8 cellular contexts compared by ENCODE assay signal in genomic region chr2:119641562-119642258, GRCh38. TPM values are rescaled to one million over a fixed set of nuclear protein-coding genes. Genes with fewer than 3 reads are reported as not detected.
DNase-seq lines count a peak whose midpoint lies in the region; ATAC-seq, FAIRE-seq and TF ChIP-seq lines count a peak whose summit lies in the region.

No MANE protein-coding gene starts in this region.

- no peak overlapping the region for H2AK5ac ChIP-seq in H9 (ENCODE audit: insufficient read length, low read length)

- no peak overlapping the region for H2BK15ac ChIP-seq in H9 (ENCODE audit: low read depth, low read length)

- H3K4me3 ChIP-seq in MG63 (no peak overlapping the region), pancreas (no peak overlapping the region), tibial nerve (no peak overlapping the region)

- H4K5ac ChIP-seq in H9 (ENCODE audit: insufficient read length, low read depth, low read length), result no peak overlapping the region

- H3K27ac ChIP-seq in H9 (ENCODE audit: insufficient read length, low read depth, low read length) (no peak overlapping the region), pancreas (no peak overlapping the region), tibial nerve (no peak overlapping the region)

- no peaks in the 10 kb centered on the region; the same call in 1 of the 2 replicates for H3K4me1 ChIP-seq in H9 (ENCODE audit: insufficient read depth, low read length)
- peaks cover 0 to 8% (median 0%) of the 10 kb centered on the region in 3 donors for H3K4me1 ChIP-seq in pancreas
- peaks cover 0 to 15% (median 0%) of the 10 kb centered on the region in 4 donors for H3K4me1 ChIP-seq in tibial nerve

- H3K36me3 Mint-ChIP-seq in H9 (ENCODE audit: insufficient read depth in 1 of 3, low read depth in 3 of 3), result no peaks in the 10 kb centered on the region

- no peak overlapping the region for H3K56ac ChIP-seq in H9 (ENCODE audit: insufficient read length, low read depth, low read length)

- H3K9ac ChIP-seq in H9 (ENCODE audit: extremely low read depth, insufficient read length, low read length), result no peak overlapping the region

- TF ChIP-seq POLR2A in tibial nerve (IDR thresholded peaks at IDR 0.05), result no peak

- no peak overlapping the region for H3K27ac Mint-ChIP-seq in H9

- H3K36me3 ChIP-seq in MG63 (no peaks in the 10 kb centered on the region), pancreas (no peaks in the 10 kb centered on the region), tibial nerve (no peaks in the 10 kb centered on the region)

- FAIRE-seq in pancreas (lab: Jason Lieb, UNC), result no peak

- H2BK5ac ChIP-seq in H9 (ENCODE audit: insufficient read length, low read length), result no peak overlapping the region

- no peak overlapping the region for H3K4me2 ChIP-seq in H9 (ENCODE audit: insufficient read depth, insufficient read length, low read length)

- H4K20me1 ChIP-seq in H9 (ENCODE audit: control insufficient read depth, insufficient read depth, insufficient read length), result no peaks in the 10 kb centered on the region

- ATAC-seq in pancreas, result peak; percentile 79 to 93 (median 92)

- no peaks in the 10 kb centered on the region; a peak in 1 of 5 replicates for H3K9me3 Mint-ChIP-seq in H9

- H3K23ac ChIP-seq in H9 (ENCODE audit: insufficient read length, low read depth, low read length), result no peak overlapping the region

- H3K4ac ChIP-seq in H9 (ENCODE audit: low read depth, low read length), result no peak overlapping the region

- H2BK120ac ChIP-seq in H9 (ENCODE audit: low read depth, low read length, poor library complexity, severe bottlenecking), result no peak overlapping the region

- no peaks in the 10 kb centered on the region for H3K79me1 ChIP-seq in H9 (ENCODE audit: insufficient read depth, low read depth, low read length, poor library complexity, severe bottlenecking)

- H2BK20ac ChIP-seq in H9 (ENCODE audit: low read depth, low read length, poor library complexity, severe bottlenecking), result no peak overlapping the region

- no peak overlapping the region for H4K91ac ChIP-seq in H9 (ENCODE audit: insufficient read length, low read depth, low read length)

- DNase-seq in GM04503 (ENCODE audit: low read depth) (peak; percentile 20), H9 (peak; percentile 87), MG63 (peak; percentile 61), SK-N-DZ (ENCODE audit: low spot score) (peak; percentile 65), germinal center (ENCODE audit: low spot score) (peak; percentile 82), pancreas (peak; percentile 47 to 84 (median 70)), tibial nerve (ENCODE audit: low spot score in 2 of 2) (peak; percentile 33 to 69)
- peak; percentile 80 for DNase-seq in activated naive CD4-positive, alpha-beta T cell treated with Interleukin-2 at 50 U/mL for 16 hours

- intact Hi-C loops in pancreas (cut with DNase I), result no loop called here

- H3K79me2 ChIP-seq in H9 (ENCODE audit: insufficient read depth, low read length), result no peaks in the 10 kb centered on the region

- H3K27me3 ChIP-seq in H9 (ENCODE audit: insufficient read depth, low read length) (no peaks in the 10 kb centered on the region), MG63 (no peaks in the 10 kb centered on the region), pancreas (no peaks in the 10 kb centered on the region), tibial nerve (no peaks in the 10 kb centered on the region)

- H3K14ac ChIP-seq in H9 (ENCODE audit: insufficient read depth, low read length), result no peak overlapping the region

- no peak overlapping the region for H2BK12ac ChIP-seq in H9 (ENCODE audit: insufficient read length, low read depth, low read length)

- H3K4me1 Mint-ChIP-seq in H9, result peaks cover 12 to 15% of the 10 kb centered on the region in 2 experiments

- H3K27me3 Mint-ChIP-seq in H9 (ENCODE audit: low read depth), result peaks cover 33% of the 10 kb centered on the region

- H3K9me3 ChIP-seq in H9 (ENCODE audit: control insufficient read depth, low read depth, low read length) (no peaks in the 10 kb centered on the region), MG63 (no peaks in the 10 kb centered on the region), pancreas (no peaks in the 10 kb centered on the region), tibial nerve (no peaks in the 10 kb centered on the region)

- no peak for TF ChIP-seq EP300 in tibial nerve (IDR thresholded peaks at IDR 0.05)

- H3K23me2 ChIP-seq in H9 (ENCODE audit: insufficient read length, low read depth, low read length, poor library complexity, severe bottlenecking), result no peaks in the 10 kb centered on the region

- H3K18ac ChIP-seq in H9 (ENCODE audit: insufficient read length, low read depth, low read length), result no peak overlapping the region

- H4K8ac ChIP-seq in H9 (replicated peaks; ENCODE audit: insufficient read length, low read depth, low read length), result no peak overlapping the region

- WGBS in H9 (ENCODE audit: extremely low coverage, insufficient read length, low lambda C conversion rate), result no CpG with 5 or more reads among the region's 17 CpGs
- 5% methylated on average over 17 of the region's 17 CpGs for WGBS in pancreas, 2 donors
- WGBS in tibial nerve, 2 donors, result 9% methylated on average over 17 of the region's 17 CpGs

- H3K4me3 Mint-ChIP-seq in H9, result no peak overlapping the region

- no peak overlapping the region for H3T11ph ChIP-seq in H9 (ENCODE audit: low read length)

- no peak overlapping the region for H2AFZ ChIP-seq in H9 (ENCODE audit: low read length)

- TF ChIP-seq CTCF in H9 (conservative IDR thresholded peaks at IDR 0.05), result peak; percentile 95
- peak; percentile 84 to 97 (median 90) for TF ChIP-seq CTCF in pancreas (IDR thresholded peaks at IDR 0.05)
- peak; percentile 70 to 88 (median 85) for TF ChIP-seq CTCF in tibial nerve (IDR thresholded peaks at IDR 0.05)

RNA-seq across cellular contexts. Expression of gene TMEM177, which starts 37.3 kb away (rescaled TPM):
- total RNA-seq in H9 (2021) (26.4 and 28.4 TPM in 2 replicates), pancreas (1 to 10 TPM; 3.0 to 5.9 (median 3.7) TPM), tibial nerve (10 to 100 TPM in 1 of 4 donors, 1 to 10 TPM in 3; 3.9 to 15.3 (median 4.5) TPM)
- 15.5 and 27.9 TPM in 2 replicates for total RNA-seq in MG63 (2014; rRNA removed; shearing (Covaris generic); ENCODE audit: low replicate concordance)
- polyA plus RNA-seq in SK-N-DZ (2014; cell fraction: cytosol; rRNA removed), result 24.4 and 26.3 TPM in 2 replicates
- polyA plus RNA-seq in SK-N-DZ (2014; cell fraction: nucleus; rRNA removed), result 16.9 and 17.7 TPM in 2 replicates
- 1 to 10 TPM; 5.4 to 7.9 TPM for polyA plus RNA-seq in pancreas

Comparison
In these comparisons a context has a peak if more than half of its experiments do, and no peak if none do; other contexts are left out.
1. DNase-seq: peak in every context shown above with its lines; median percentile 87 in H9; 82 in germinal center; 80 in activated naive CD4-positive, alpha-beta T cell treated with Interleukin-2 at 50 U/mL for 16 hours; 70 in pancreas; 65 in SK-N-DZ; 61 in MG63; 51 in tibial nerve; 20 in GM04503.